Comparison of ENCODE assay signal across 4 cellular contexts in the genomic region with DNA sequence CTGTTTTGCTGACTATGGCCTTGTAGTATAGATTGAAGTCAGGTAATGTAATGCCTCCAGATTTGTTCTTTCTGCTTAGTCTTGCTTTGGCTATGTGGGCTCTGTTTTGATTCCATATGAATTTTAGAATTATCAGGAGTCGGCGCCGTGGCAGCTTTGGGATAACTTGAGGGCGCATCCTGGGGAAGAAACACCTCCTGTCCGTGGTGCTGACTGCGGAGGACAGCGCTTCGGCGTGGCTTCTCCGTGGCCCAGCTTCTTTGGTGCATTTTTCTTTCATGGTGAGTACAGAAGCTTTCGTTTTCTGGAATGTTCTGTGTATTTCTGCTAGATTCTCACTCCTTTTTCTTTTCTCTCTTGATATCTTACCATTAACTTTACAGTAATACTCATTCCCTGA.
TF ChIP-seq lines count a peak whose summit lies in the region.

No MANE protein-coding gene starts in this region.

TF ChIP-seq in SK-N-SH, 30 proteins besides CTCF, POLR2A, EP300 and RAD21:
- TF ChIP-seq, protein P1, sequence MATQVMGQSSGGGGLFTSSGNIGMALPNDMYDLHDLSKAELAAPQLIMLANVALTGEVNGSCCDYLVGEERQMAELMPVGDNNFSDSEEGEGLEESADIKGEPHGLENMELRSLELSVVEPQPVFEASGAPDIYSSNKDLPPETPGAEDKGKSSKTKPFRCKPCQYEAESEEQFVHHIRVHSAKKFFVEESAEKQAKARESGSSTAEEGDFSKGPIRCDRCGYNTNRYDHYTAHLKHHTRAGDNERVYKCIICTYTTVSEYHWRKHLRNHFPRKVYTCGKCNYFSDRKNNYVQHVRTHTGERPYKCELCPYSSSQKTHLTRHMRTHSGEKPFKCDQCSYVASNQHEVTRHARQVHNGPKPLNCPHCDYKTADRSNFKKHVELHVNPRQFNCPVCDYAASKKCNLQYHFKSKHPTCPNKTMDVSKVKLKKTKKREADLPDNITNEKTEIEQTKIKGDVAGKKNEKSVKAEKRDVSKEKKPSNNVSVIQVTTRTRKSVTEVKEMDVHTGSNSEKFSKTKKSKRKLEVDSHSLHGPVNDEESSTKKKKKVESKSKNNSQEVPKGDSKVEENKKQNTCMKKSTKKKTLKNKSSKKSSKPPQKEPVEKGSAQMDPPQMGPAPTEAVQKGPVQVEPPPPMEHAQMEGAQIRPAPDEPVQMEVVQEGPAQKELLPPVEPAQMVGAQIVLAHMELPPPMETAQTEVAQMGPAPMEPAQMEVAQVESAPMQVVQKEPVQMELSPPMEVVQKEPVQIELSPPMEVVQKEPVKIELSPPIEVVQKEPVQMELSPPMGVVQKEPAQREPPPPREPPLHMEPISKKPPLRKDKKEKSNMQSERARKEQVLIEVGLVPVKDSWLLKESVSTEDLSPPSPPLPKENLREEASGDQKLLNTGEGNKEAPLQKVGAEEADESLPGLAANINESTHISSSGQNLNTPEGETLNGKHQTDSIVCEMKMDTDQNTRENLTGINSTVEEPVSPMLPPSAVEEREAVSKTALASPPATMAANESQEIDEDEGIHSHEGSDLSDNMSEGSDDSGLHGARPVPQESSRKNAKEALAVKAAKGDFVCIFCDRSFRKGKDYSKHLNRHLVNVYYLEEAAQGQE (IDR thresholded peaks at IDR 0.05; ENCODE audit: low read depth, low read length), result peak; percentile 60; the same call in 1 of the 2 replicates
- no peak for TF ChIP-seq TAF1 (IDR thresholded peaks at IDR 0.05; ENCODE audit: borderline replicate concordance, low read depth, low read length)
- TF ChIP-seq, protein P2, sequence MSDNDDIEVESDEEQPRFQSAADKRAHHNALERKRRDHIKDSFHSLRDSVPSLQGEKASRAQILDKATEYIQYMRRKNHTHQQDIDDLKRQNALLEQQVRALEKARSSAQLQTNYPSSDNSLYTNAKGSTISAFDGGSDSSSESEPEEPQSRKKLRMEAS (IDR thresholded peaks at IDR 0.05; ENCODE audit: low read depth), result no peak
TF ChIP-seq in SK-N-SH: peak in this region for 1.

TF ChIP-seq in SK-N-SH treated with all-trans-retinoic acid at 6 μM for 48 hours, 23 proteins besides CTCF, POLR2A, EP300 and RAD21:
- TF ChIP-seq ISL1 (CRISPR knock-in tag; IDR thresholded peaks at IDR 0.05) (no peak), GLIS3 (CRISPR knock-in tag; IDR thresholded peaks at IDR 0.05) (no peak), OSR1 (CRISPR knock-in tag; IDR thresholded peaks at IDR 0.05) (no peak), ARNTL (CRISPR knock-in tag; IDR thresholded peaks at IDR 0.05; ENCODE audit: borderline replicate concordance, low read depth) (no peak)

TF ChIP-seq in GM23338, 12 proteins besides CTCF, POLR2A, EP300 and RAD21:
- TF ChIP-seq, protein P3, sequence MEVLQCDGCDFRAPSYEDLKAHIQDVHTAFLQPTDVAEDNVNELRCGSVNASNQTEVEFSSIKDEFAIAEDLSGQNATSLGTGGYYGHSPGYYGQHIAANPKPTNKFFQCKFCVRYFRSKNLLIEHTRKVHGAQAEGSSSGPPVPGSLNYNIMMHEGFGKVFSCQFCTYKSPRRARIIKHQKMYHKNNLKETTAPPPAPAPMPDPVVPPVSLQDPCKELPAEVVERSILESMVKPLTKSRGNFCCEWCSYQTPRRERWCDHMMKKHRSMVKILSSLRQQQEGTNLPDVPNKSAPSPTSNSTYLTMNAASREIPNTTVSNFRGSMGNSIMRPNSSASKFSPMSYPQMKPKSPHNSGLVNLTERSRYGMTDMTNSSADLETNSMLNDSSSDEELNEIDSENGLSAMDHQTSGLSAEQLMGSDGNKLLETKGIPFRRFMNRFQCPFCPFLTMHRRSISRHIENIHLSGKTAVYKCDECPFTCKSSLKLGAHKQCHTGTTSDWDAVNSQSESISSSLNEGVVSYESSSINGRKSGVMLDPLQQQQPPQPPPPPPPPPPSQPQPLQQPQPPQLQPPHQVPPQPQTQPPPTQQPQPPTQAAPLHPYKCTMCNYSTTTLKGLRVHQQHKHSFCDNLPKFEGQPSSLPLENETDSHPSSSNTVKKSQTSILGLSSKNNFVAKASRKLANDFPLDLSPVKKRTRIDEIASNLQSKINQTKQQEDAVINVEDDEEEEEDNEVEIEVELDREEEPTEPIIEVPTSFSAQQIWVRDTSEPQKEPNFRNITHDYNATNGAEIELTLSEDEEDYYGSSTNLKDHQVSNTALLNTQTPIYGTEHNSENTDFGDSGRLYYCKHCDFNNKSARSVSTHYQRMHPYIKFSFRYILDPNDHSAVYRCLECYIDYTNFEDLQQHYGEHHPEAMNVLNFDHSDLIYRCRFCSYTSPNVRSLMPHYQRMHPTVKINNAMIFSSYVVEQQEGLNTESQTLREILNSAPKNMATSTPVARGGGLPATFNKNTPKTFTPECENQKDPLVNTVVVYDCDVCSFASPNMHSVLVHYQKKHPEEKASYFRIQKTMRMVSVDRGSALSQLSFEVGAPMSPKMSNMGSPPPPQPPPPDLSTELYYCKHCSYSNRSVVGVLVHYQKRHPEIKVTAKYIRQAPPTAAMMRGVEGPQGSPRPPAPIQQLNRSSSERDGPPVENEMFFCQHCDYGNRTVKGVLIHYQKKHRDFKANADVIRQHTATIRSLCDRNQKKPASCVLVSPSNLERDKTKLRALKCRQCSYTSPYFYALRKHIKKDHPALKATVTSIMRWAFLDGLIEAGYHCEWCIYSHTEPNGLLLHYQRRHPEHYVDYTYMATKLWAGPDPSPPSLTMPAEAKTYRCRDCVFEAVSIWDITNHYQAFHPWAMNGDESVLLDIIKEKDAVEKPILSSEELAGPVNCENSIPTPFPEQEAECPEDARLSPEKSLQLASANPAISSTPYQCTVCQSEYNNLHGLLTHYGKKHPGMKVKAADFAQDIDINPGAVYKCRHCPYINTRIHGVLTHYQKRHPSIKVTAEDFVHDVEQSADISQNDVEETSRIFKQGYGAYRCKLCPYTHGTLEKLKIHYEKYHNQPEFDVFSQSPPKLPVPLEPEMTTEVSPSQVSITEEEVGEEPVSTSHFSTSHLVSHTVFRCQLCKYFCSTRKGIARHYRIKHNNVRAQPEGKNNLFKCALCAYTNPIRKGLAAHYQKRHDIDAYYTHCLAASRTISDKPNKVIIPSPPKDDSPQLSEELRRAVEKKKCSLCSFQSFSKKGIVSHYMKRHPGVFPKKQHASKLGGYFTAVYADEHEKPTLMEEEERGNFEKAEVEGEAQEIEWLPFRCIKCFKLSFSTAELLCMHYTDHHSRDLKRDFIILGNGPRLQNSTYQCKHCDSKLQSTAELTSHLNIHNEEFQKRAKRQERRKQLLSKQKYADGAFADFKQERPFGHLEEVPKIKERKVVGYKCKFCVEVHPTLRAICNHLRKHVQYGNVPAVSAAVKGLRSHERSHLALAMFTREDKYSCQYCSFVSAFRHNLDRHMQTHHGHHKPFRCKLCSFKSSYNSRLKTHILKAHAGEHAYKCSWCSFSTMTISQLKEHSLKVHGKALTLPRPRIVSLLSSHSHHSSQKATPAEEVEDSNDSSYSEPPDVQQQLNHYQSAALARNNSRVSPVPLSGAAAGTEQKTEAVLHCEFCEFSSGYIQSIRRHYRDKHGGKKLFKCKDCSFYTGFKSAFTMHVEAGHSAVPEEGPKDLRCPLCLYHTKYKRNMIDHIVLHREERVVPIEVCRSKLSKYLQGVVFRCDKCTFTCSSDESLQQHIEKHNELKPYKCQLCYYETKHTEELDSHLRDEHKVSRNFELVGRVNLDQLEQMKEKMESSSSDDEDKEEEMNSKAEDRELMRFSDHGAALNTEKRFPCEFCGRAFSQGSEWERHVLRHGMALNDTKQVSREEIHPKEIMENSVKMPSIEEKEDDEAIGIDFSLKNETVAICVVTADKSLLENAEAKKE (CRISPR knock-in tag; IDR thresholded peaks at IDR 0.05), result no peak
- no peak for TF ChIP-seq EZH2phosphoT487 (IDR thresholded peaks at IDR 0.05; ENCODE audit: unreplicated experiment)
- TF ChIP-seq, protein P1 (IDR thresholded peaks at IDR 0.05; ENCODE audit: unreplicated experiment), result peak; percentile 60

TF ChIP-seq in GM12878, 131 proteins besides CTCF, POLR2A, EP300 and RAD21:
- no peak for TF ChIP-seq SMARCA5 (IDR thresholded peaks at IDR 0.05)
- TF ChIP-seq, protein P2 (IDR thresholded peaks at IDR 0.05; ENCODE audit: low read depth, low read length), result no peak
- TF ChIP-seq EGR1 (IDR thresholded peaks at IDR 0.05; ENCODE audit: borderline replicate concordance in 1 of 2, low read depth in 2 of 2, low read length in 2 of 2), result no peak
- TF ChIP-seq NR2C1 (IDR thresholded peaks at IDR 0.05), result no peak
- no peak for TF ChIP-seq POLR2AphosphoS2 (IDR thresholded peaks at IDR 0.05; ENCODE audit: low read depth, low read length)
- TF ChIP-seq, protein P4, sequence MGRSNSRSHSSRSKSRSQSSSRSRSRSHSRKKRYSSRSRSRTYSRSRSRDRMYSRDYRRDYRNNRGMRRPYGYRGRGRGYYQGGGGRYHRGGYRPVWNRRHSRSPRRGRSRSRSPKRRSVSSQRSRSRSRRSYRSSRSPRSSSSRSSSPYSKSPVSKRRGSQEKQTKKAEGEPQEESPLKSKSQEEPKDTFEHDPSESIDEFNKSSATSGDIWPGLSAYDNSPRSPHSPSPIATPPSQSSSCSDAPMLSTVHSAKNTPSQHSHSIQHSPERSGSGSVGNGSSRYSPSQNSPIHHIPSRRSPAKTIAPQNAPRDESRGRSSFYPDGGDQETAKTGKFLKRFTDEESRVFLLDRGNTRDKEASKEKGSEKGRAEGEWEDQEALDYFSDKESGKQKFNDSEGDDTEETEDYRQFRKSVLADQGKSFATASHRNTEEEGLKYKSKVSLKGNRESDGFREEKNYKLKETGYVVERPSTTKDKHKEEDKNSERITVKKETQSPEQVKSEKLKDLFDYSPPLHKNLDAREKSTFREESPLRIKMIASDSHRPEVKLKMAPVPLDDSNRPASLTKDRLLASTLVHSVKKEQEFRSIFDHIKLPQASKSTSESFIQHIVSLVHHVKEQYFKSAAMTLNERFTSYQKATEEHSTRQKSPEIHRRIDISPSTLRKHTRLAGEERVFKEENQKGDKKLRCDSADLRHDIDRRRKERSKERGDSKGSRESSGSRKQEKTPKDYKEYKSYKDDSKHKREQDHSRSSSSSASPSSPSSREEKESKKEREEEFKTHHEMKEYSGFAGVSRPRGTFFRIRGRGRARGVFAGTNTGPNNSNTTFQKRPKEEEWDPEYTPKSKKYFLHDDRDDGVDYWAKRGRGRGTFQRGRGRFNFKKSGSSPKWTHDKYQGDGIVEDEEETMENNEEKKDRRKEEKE (IDR thresholded peaks at IDR 0.05), result no peak
- TF ChIP-seq, protein P1 (IDR thresholded peaks at IDR 0.05; ENCODE audit: low read depth, low read length), result peak; percentile 53; the same call in 1 of the 2 replicates
- TF ChIP-seq TCF12 (IDR thresholded peaks at IDR 0.05; ENCODE audit: low read depth, low read length), result no peak
